Comparison of ENCODE assay signal across 1 cellular context in genomic region chr6:167341665-167342655, GRCh38.
TF ChIP-seq lines count a peak whose summit lies in the region.

No MANE protein-coding gene starts in this region.

TF ChIP-seq in HepG2, 621 proteins besides CTCF, POLR2A, EP300 and RAD21 (continued from another document and continues in another):
- no peak for TF ChIP-seq TERF1 (CRISPR knock-in tag; IDR thresholded peaks at IDR 0.05)
- peak; percentile 39; the same call in 1 of the 2 replicates for TF ChIP-seq ZNF567 (CRISPR knock-in tag; IDR thresholded peaks at IDR 0.05; ENCODE audit: borderline replicate concordance)
- TF ChIP-seq ZNF337 (CRISPR knock-in tag; IDR thresholded peaks at IDR 0.05; ENCODE audit: borderline replicate concordance, low read depth), result no peak
- peak; percentile 98 for TF ChIP-seq MBD4 (IDR thresholded peaks at IDR 0.05; ENCODE audit: borderline replicate concordance, low read length)
- peak; percentile 97 for TF ChIP-seq ZNF710 (CRISPR knock-in tag; IDR thresholded peaks at IDR 0.05; ENCODE audit: borderline replicate concordance)
- TF ChIP-seq HHEX (CRISPR knock-in tag; IDR thresholded peaks at IDR 0.05), result peak; percentile 95
- peak; percentile 87 for TF ChIP-seq CCDC6 (CRISPR knock-in tag; IDR thresholded peaks at IDR 0.05)
- no peak for TF ChIP-seq U2AF2 (IDR thresholded peaks at IDR 0.05; ENCODE audit: low read depth, low read length)
- TF ChIP-seq ZNF747 (CRISPR knock-in tag; IDR thresholded peaks at IDR 0.05; ENCODE audit: borderline replicate concordance), result peak; percentile 80; the same call in 1 of the 2 replicates
- TF ChIP-seq ZKSCAN1 (IDR thresholded peaks at IDR 0.05; ENCODE audit: low read length), result no peak
- no peak for TF ChIP-seq ZNF382 (CRISPR knock-in tag; IDR thresholded peaks at IDR 0.05; ENCODE audit: borderline replicate concordance)
- no peak for TF ChIP-seq RBFOX2 (IDR thresholded peaks at IDR 0.05; ENCODE audit: low read depth, low read length)
- TF ChIP-seq ZNF205 (CRISPR knock-in tag; IDR thresholded peaks at IDR 0.05), result peak; percentile 94
- TF ChIP-seq HBP1 (CRISPR knock-in tag; IDR thresholded peaks at IDR 0.05; ENCODE audit: low read depth), result peak; percentile 47; the same call in 1 of the 2 replicates
- no peak for TF ChIP-seq ZNF34 (CRISPR knock-in tag; IDR thresholded peaks at IDR 0.05; ENCODE audit: borderline replicate concordance)
- TF ChIP-seq GMEB1 (CRISPR knock-in tag; IDR thresholded peaks at IDR 0.05; ENCODE audit: borderline replicate concordance), result peak; percentile 22; the same call in 1 of the 2 replicates
- TF ChIP-seq ZBED4 (CRISPR knock-in tag; IDR thresholded peaks at IDR 0.05; ENCODE audit: borderline replicate concordance), result peak; percentile 90
- peak; percentile 45; the same call in 1 of the 2 replicates for TF ChIP-seq SALL2 (CRISPR knock-in tag; IDR thresholded peaks at IDR 0.05)
- peak in 1 of 2 experiments; percentile 98; a peak in 2 of 4 replicates for TF ChIP-seq KLF16 (CRISPR knock-in tag; IDR thresholded peaks at IDR 0.05)
- 0 out of 2 replicates have a peak, but pooled peaks have one; percentile 0 for TF ChIP-seq ZNF275 (CRISPR knock-in tag; IDR thresholded peaks at IDR 0.05; ENCODE audit: borderline replicate concordance)
- TF ChIP-seq ZNF280B (CRISPR knock-in tag; IDR thresholded peaks at IDR 0.05; ENCODE audit: borderline replicate concordance), result no peak
- TF ChIP-seq THAP9 (CRISPR knock-in tag; IDR thresholded peaks at IDR 0.05; ENCODE audit: borderline replicate concordance), result no peak
- peak; percentile 95 for TF ChIP-seq HOXA5 (CRISPR knock-in tag; IDR thresholded peaks at IDR 0.05)
- TF ChIP-seq ZNF256 (CRISPR knock-in tag; conservative IDR thresholded peaks at IDR 0.05), result 0 out of 2 replicates have a peak, but pooled peaks have one; percentile 7
- TF ChIP-seq NKX3-1 (CRISPR knock-in tag; IDR thresholded peaks at IDR 0.05), result peak; percentile 73; the same call in 1 of the 2 replicates
- TF ChIP-seq ZSCAN30 (CRISPR knock-in tag; IDR thresholded peaks at IDR 0.05), result peak; percentile 54; the same call in 1 of the 2 replicates
- TF ChIP-seq MED8 (CRISPR knock-in tag; IDR thresholded peaks at IDR 0.05; ENCODE audit: insufficient replicate concordance), result peak; percentile 97
- TF ChIP-seq MIER3 (CRISPR knock-in tag; IDR thresholded peaks at IDR 0.05; ENCODE audit: borderline replicate concordance), result peak; percentile 97
- no peak for TF ChIP-seq SRSF1 (optimal IDR thresholded peaks at IDR 0.05; ENCODE audit: low read depth, low read length)
- peak; percentile 42; the same call in 1 of the 2 replicates for TF ChIP-seq DDIT3 (CRISPR knock-in tag; IDR thresholded peaks at IDR 0.05)
- peak; percentile 100 for TF ChIP-seq GFI1 (CRISPR knock-in tag; IDR thresholded peaks at IDR 0.05; ENCODE audit: borderline replicate concordance)
- TF ChIP-seq ZNF136 (CRISPR knock-in tag; IDR thresholded peaks at IDR 0.05; ENCODE audit: low read depth), result peak; percentile 87; the same call in 1 of the 2 replicates
- peak; percentile 55; the same call in 1 of the 2 replicates for TF ChIP-seq ZHX1 (CRISPR knock-in tag; IDR thresholded peaks at IDR 0.05; ENCODE audit: low read depth)
